1 cellular context compared by ENCODE assay signal in genomic region chr6:71419217-71419953, GRCh38.
TF ChIP-seq lines count a peak whose summit lies in the region.

No MANE protein-coding gene starts in this region.

TF ChIP-seq in GM23338, 12 proteins besides CTCF, POLR2A, EP300 and RAD21 (continued from another document):
- no peak for TF ChIP-seq ZNF462 (CRISPR knock-in tag; IDR thresholded peaks at IDR 0.05)
- no peak for TF ChIP-seq ETS1 (IDR thresholded peaks at IDR 0.05)
- TF ChIP-seq ZNF114 (CRISPR knock-in tag; IDR thresholded peaks at IDR 0.05): no peak
- no peak for TF ChIP-seq EZH2 (IDR thresholded peaks at IDR 0.05; ENCODE audit: low read depth, unreplicated experiment)
TF ChIP-seq in GM23338: peak in this region for 0.
